27 cellular contexts compared by ENCODE assay signal in the genomic region with DNA sequence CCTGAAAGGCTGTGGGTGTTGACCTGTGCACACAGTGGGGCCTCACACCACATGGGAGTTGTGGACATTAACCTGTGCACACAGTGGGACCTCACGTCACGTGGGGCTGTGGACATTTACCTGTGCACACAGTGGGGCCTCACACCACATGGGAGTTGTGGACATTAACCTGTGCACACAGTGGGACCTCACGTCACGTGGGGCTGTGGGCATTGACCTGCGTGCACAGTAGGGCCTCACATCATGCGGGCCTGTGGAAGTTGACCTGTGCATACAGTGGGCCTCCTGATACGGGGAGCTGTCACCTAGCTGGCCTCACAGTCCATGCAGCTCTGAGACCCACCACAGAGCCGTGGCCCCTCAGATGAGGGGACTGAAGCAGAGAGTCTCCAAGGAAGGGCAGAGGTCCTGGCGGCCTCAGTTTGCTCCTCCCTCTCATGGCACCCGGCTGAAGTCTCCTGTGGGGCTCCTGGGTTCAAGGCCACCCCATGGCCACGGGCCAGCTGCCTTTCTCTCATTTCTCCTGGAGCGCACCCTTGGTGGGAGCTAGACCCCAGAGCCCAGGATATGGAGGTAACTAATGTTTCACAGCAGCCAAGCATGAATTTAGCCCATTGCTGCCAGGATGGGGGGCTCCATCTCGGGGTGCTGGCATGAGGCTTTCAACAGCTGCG. TPM values are rescaled to one million over a fixed set of nuclear protein-coding genes. Genes with fewer than 3 reads are reported as not detected.
"Had no signal": no experiment of that assay in that cellular context is flagged by ENCODE, and none has a peak within 500 bp of the region (broad histone marks: within the 10 kb centered on the region; RNA-seq: fewer than 3 reads in every experiment).

No MANE protein-coding gene starts in this region.

- H3K27me3 Mint-ChIP-seq: activated CD4-positive, alpha-beta T cell treated with anti-CD3 and anti-CD28 coated beads, Interleukin-2, amount 10 ng/mL, durations not matched to agents 7 days and 5 days; activated naive CD8-positive, alpha-beta T cell treated with anti-CD3 and anti-CD28 coated beads, Interleukin-2, amount 10 ng/mL, durations not matched to agents 7 days and 5 days; activated T-cell treated with anti-CD3 and anti-CD28 coated beads, Interleukin-2, amount 50 U/mL, for 24 hours; stimulated activated naive CD8-positive, alpha-beta T cell treated with anti-CD3 and anti-CD28 coated beads, Interleukin-15, Interleukin-2, amounts not matched to agents 100 ng/mL and 50 ng/mL, for 24 hours had no signal

- DNase-seq: activated CD4-positive, alpha-beta T cell treated with anti-CD3 and anti-CD28 coated beads, Interleukin-2, amount 10 ng/mL, durations not matched to agents 7 days and 5 days; activated CD8-positive, alpha-beta T cell treated with anti-CD3 and anti-CD28 coated beads, Interleukin-2, amount 10 ng/mL, durations not matched to agents 7 days and 5 days; activated naive CD4-positive, alpha-beta T cell treated with Interleukin-2 at 50 U/mL for 16 hours; activated naive CD8-positive, alpha-beta T cell treated with anti-CD3 and anti-CD28 coated beads, Interleukin-2, amount 10 ng/mL, durations not matched to agents 7 days and 5 days; activated T-cell treated with anti-CD3 and anti-CD28 coated beads, Interleukin-2, amount 50 U/mL, for 24 hours; anterior cingulate cortex; cerebellar nuclear complex; cortex of kidney; erythroblast; gastrocnemius medialis; heart left ventricle; kidney; midbrain; nephron progenitor cell; right cardiac atrium; small intestine; stimulated activated CD4-positive, alpha-beta T cell treated with anti-CD3 and anti-CD28 coated beads, Interleukin-15, amount 100 ng/mL, for 24 hours; stimulated activated CD4-positive, alpha-beta T cell treated with anti-CD3 and anti-CD28 coated beads, Interleukin-2, amount 100 ng/mL, for 48 hours had no signal

- H3K4me3 ChIP-seq: gastrocnemius medialis, heart left ventricle, prostate gland, thoracic aorta had no signal

- H3K4me3 Mint-ChIP-seq: activated CD4-positive, alpha-beta T cell treated with anti-CD3 and anti-CD28 coated beads, Interleukin-2, amount 10 ng/mL, durations not matched to agents 7 days and 5 days; activated CD8-positive, alpha-beta T cell treated with anti-CD3 and anti-CD28 coated beads, Interleukin-2, amount 10 ng/mL, durations not matched to agents 7 days and 5 days; activated naive CD8-positive, alpha-beta T cell treated with anti-CD3 and anti-CD28 coated beads, Interleukin-2, amount 10 ng/mL, durations not matched to agents 7 days and 5 days; activated T-cell treated with anti-CD3 and anti-CD28 coated beads, Interleukin-2, amount 50 U/mL, for 24 hours; nephron progenitor cell; stimulated activated naive CD8-positive, alpha-beta T cell treated with anti-CD3 and anti-CD28 coated beads, Interleukin-15, Interleukin-2, amounts not matched to agents 100 ng/mL and 50 ng/mL, for 24 hours; T-helper 1 cell treated with Interleukin-12 subunit alpha and Interleukin-12 subunit beta and Interleukin-4 antibody, amounts not matched to agents 30 μg/mL and 1 μg/mL, for 36 hours had no signal

- H3K4me1 ChIP-seq: gastrocnemius medialis, prostate gland had no signal

- ATAC-seq: activated CD4-positive, CD25-positive, alpha-beta regulatory T cell treated with anti-CD3 and anti-CD28 coated beads, Interleukin-2, amount 50 U/mL, for 24 hours; activated CD8-positive, alpha-beta T cell treated with anti-CD3 and anti-CD28 coated beads, Interleukin-2, amount 10 ng/mL, durations not matched to agents 7 days and 5 days; gastrocnemius medialis; heart left ventricle; right cardiac atrium had no signal

- H3K27ac Mint-ChIP-seq: activated CD4-positive, alpha-beta T cell treated with anti-CD3 and anti-CD28 coated beads, Interleukin-2, amount 10 ng/mL, durations not matched to agents 7 days and 5 days; activated CD8-positive, alpha-beta T cell treated with anti-CD3 and anti-CD28 coated beads, Interleukin-2, amount 10 ng/mL, durations not matched to agents 7 days and 5 days; activated naive CD8-positive, alpha-beta T cell treated with anti-CD3 and anti-CD28 coated beads, Interleukin-2, amount 10 ng/mL, durations not matched to agents 7 days and 5 days; activated T-cell treated with anti-CD3 and anti-CD28 coated beads, Interleukin-2, amount 50 U/mL, for 24 hours; activated T-helper 2 cell treated with anti-CD3 and anti-CD28 coated beads, Interferon-gamma antibody, Interleukin-2, Interleukin-4, amounts not matched to agents 10 μg/mL and 5 μg/mL and 100 μg/mL, durations not matched to agents 14 hours and 24 hours and 36 hours; nephron progenitor cell; stimulated activated naive CD8-positive, alpha-beta T cell treated with anti-CD3 and anti-CD28 coated beads, Interleukin-15, Interleukin-2, amounts not matched to agents 100 ng/mL and 50 ng/mL, for 24 hours; T-helper 1 cell treated with Interleukin-12 subunit alpha and Interleukin-12 subunit beta and Interleukin-4 antibody, amounts not matched to agents 30 μg/mL and 1 μg/mL, for 36 hours had no signal

- H3K27ac ChIP-seq: gastrocnemius medialis, thoracic aorta had no signal

- H3K9me3 ChIP-seq: gastrocnemius medialis, heart left ventricle, prostate gland, thoracic aorta had no signal

- H3K9me3 Mint-ChIP-seq: activated CD4-positive, alpha-beta T cell treated with anti-CD3 and anti-CD28 coated beads, Interleukin-2, amount 10 ng/mL, durations not matched to agents 7 days and 5 days; activated naive CD8-positive, alpha-beta T cell treated with anti-CD3 and anti-CD28 coated beads, Interleukin-2, amount 10 ng/mL, durations not matched to agents 7 days and 5 days; activated T-cell treated with anti-CD3 and anti-CD28 coated beads, Interleukin-2, amount 50 U/mL, for 24 hours; activated T-helper 2 cell treated with anti-CD3 and anti-CD28 coated beads, Interferon-gamma antibody, Interleukin-2, Interleukin-4, amounts not matched to agents 10 μg/mL and 5 μg/mL and 100 μg/mL, durations not matched to agents 14 hours and 24 hours and 36 hours; nephron progenitor cell; stimulated activated naive CD8-positive, alpha-beta T cell treated with anti-CD3 and anti-CD28 coated beads, Interleukin-15, Interleukin-2, amounts not matched to agents 100 ng/mL and 50 ng/mL, for 24 hours; T-helper 1 cell treated with Interleukin-12 subunit alpha and Interleukin-12 subunit beta and Interleukin-4 antibody, amounts not matched to agents 30 μg/mL and 1 μg/mL, for 36 hours had no signal

- H3K4me1 Mint-ChIP-seq: activated CD4-positive, alpha-beta T cell treated with anti-CD3 and anti-CD28 coated beads, Interleukin-2, amount 10 ng/mL, durations not matched to agents 7 days and 5 days; activated naive CD8-positive, alpha-beta T cell treated with anti-CD3 and anti-CD28 coated beads, Interleukin-2, amount 10 ng/mL, durations not matched to agents 7 days and 5 days had no signal

- H3K36me3 Mint-ChIP-seq: activated naive CD8-positive, alpha-beta T cell treated with anti-CD3 and anti-CD28 coated beads, Interleukin-2, amount 10 ng/mL, durations not matched to agents 7 days and 5 days had no signal

- H3K36me3 ChIP-seq: gastrocnemius medialis, heart left ventricle, prostate gland, thoracic aorta had no signal

RNA-seq across cellular contexts. Expression of a gene that starts 51.2 kb away (rescaled TPM):
- total RNA-seq: activated CD4-positive, alpha-beta T cell treated with anti-CD3 and anti-CD28 coated beads, Interleukin-2, amount 10 ng/mL, durations not matched to agents 7 days and 5 days; activated CD8-positive, alpha-beta T cell treated with anti-CD3 and anti-CD28 coated beads, Interleukin-2, amount 10 ng/mL, durations not matched to agents 7 days and 5 days; activated naive CD8-positive, alpha-beta T cell treated with anti-CD3 and anti-CD28 coated beads, Interleukin-2, amount 10 ng/mL, durations not matched to agents 7 days and 5 days; activated T-helper 2 cell treated with anti-CD3 and anti-CD28 coated beads, Interferon-gamma antibody, Interleukin-2, Interleukin-4, amounts not matched to agents 10 μg/mL and 5 μg/mL and 100 μg/mL, durations not matched to agents 14 hours and 24 hours and 36 hours; heart left ventricle; lung microvascular endothelial cell; myocyte; prostate gland; urinary bladder had no signal
- polyA plus RNA-seq: heart left ventricle, right cardiac atrium had no signal

RNA-seq across cellular contexts. Expression of a gene that starts 56.1 kb away (rescaled TPM):
- total RNA-seq: activated CD4-positive, alpha-beta T cell treated with anti-CD3 and anti-CD28 coated beads, Interleukin-2, amount 10 ng/mL, durations not matched to agents 7 days and 5 days; activated CD8-positive, alpha-beta T cell treated with anti-CD3 and anti-CD28 coated beads, Interleukin-2, amount 10 ng/mL, durations not matched to agents 7 days and 5 days; activated naive CD8-positive, alpha-beta T cell treated with anti-CD3 and anti-CD28 coated beads, Interleukin-2, amount 10 ng/mL, durations not matched to agents 7 days and 5 days; activated T-helper 2 cell treated with anti-CD3 and anti-CD28 coated beads, Interferon-gamma antibody, Interleukin-2, Interleukin-4, amounts not matched to agents 10 μg/mL and 5 μg/mL and 100 μg/mL, durations not matched to agents 14 hours and 24 hours and 36 hours; lung microvascular endothelial cell; myocyte had no signal
